ENCODE assay signal across 17 cellular contexts in genomic region chr1:221693087-221693486, GRCh38. TPM values are rescaled to one million over a fixed set of nuclear protein-coding genes. Genes with fewer than 3 reads are reported as not detected.
DNase-seq lines count a peak whose midpoint lies in the region; ATAC-seq and TF ChIP-seq lines count a peak whose summit lies in the region.
"Had no signal": no experiment of that assay in that cellular context is flagged by ENCODE, and none has a peak within 500 bp of the region (broad histone marks: within the 10 kb centered on the region; RNA-seq: fewer than 3 reads in every experiment).

No MANE protein-coding gene starts in this region.

- H3K4me1 Mint-ChIP-seq in MCF 10A (ENCODE audit: insufficient read depth, unreplicated experiment) (peaks cover 7% of the 10 kb centered on the region), endodermal cell (peaks cover 4% of the 10 kb centered on the region)
- H3K4me1 Mint-ChIP-seq: memory B cell had no signal

- H3K79me2 ChIP-seq in Karpas-422 (ENCODE audit: low read length): no peaks in the 10 kb centered on the region

- H3K9ac ChIP-seq in Karpas-422 (ENCODE audit: low read length) (no peak overlapping the region), endodermal cell (ENCODE audit: extremely low read depth, low read length, poor library complexity, severe bottlenecking) (no peak overlapping the region)

- H3K27ac ChIP-seq in breast epithelium (no peak overlapping the region), Karpas-422 (ENCODE audit: low read length) (no peak overlapping the region), endodermal cell (ENCODE audit: low read depth, low read length) (no peak overlapping the region), heart right ventricle (no peak overlapping the region)
- H3K27ac ChIP-seq: thoracic aorta had no signal

- no peaks in the 10 kb centered on the region for H3K27me3 Mint-ChIP-seq in MCF 10A (ENCODE audit: insufficient read depth, unreplicated experiment)
- H3K27me3 Mint-ChIP-seq in endodermal cell (ENCODE audit: insufficient read depth): no peaks in the 10 kb centered on the region
- H3K27me3 Mint-ChIP-seq: activated naive CD8-positive, alpha-beta T cell treated with anti-CD3 and anti-CD28 coated beads, Interleukin-2, amount 10 ng/mL, durations not matched to agents 7 days and 5 days; activated T-cell treated with anti-CD3 and anti-CD28 coated beads, Interleukin-2, amount 50 U/mL, for 24 hours; memory B cell had no signal

- H3K4me1 ChIP-seq in breast epithelium (no peaks in the 10 kb centered on the region), Karpas-422 (ENCODE audit: low read length) (no peaks in the 10 kb centered on the region), endodermal cell (ENCODE audit: control insufficient read depth, insufficient read depth, low read length) (no peaks in the 10 kb centered on the region), heart right ventricle (peaks cover 0 to 12% (median 0%) of the 10 kb centered on the region in 9 donors)

- H3K36me3 ChIP-seq in breast epithelium: no peaks in the 10 kb centered on the region
- H3K36me3 ChIP-seq in Karpas-422 (ENCODE audit: insufficient read depth, low read length): no peaks in the 10 kb centered on the region
- peaks cover 5% of the 10 kb centered on the region for H3K36me3 ChIP-seq in endodermal cell (ENCODE audit: control insufficient read depth, insufficient read depth, low read length)
- H3K36me3 ChIP-seq in heart right ventricle: no peaks in the 10 kb centered on the region
- H3K36me3 ChIP-seq: thoracic aorta had no signal

- H3K36me3 Mint-ChIP-seq in MCF 10A (ENCODE audit: insufficient read depth, unreplicated experiment) (peaks cover 5% of the 10 kb centered on the region), endodermal cell (ENCODE audit: low read depth) (no peaks in the 10 kb centered on the region)
- H3K36me3 Mint-ChIP-seq: memory B cell had no signal

- H3K27me3 ChIP-seq in breast epithelium (no peaks in the 10 kb centered on the region), Karpas-422 (ENCODE audit: low read length) (no peaks in the 10 kb centered on the region), endodermal cell (ENCODE audit: control insufficient read depth, insufficient read depth, low read length, poor library complexity, severe bottlenecking) (no peaks in the 10 kb centered on the region), heart right ventricle (no peaks in the 10 kb centered on the region)

- no peak overlapping the region for H3K4me2 ChIP-seq in Karpas-422 (ENCODE audit: low read depth, low read length, poor library complexity, severe bottlenecking)

- intact Hi-C loops in MCF 10A (cut with micrococcal nuclease): no loop called here
- intact Hi-C loops in breast epithelium (cut with DNase I; ENCODE audit: low total_unique reads): no loop called here
- intact Hi-C loops in heart right ventricle (cut with DNase I): no loop called here

- no TSS peak for BruUV-seq in MCF 10A (replicated peaks; lab: Mats Ljungman, UMichigan)

- H3K4me3 Mint-ChIP-seq in MCF 10A (ENCODE audit: unreplicated experiment) (no peak overlapping the region), endodermal cell (no peak overlapping the region)
- H3K4me3 Mint-ChIP-seq: activated naive CD8-positive, alpha-beta T cell treated with anti-CD3 and anti-CD28 coated beads, Interleukin-2, amount 10 ng/mL, durations not matched to agents 7 days and 5 days; activated T-cell treated with anti-CD3 and anti-CD28 coated beads, Interleukin-2, amount 50 U/mL, for 24 hours; immature natural killer cell; memory B cell had no signal

- H4K20me1 ChIP-seq in Karpas-422 (ENCODE audit: insufficient read depth, low read depth, low read length): no peaks in the 10 kb centered on the region

- H3K9me3 ChIP-seq in breast epithelium (peaks cover 0 to 12% of the 10 kb centered on the region in 2 donors), Karpas-422 (ENCODE audit: low read length) (no peaks in the 10 kb centered on the region), endodermal cell (ENCODE audit: control insufficient read depth, low read length) (peaks cover 17% of the 10 kb centered on the region), heart right ventricle (peaks cover 0 to 12% (median 0%) of the 10 kb centered on the region in 11 donors)
- H3K9me3 ChIP-seq: thoracic aorta had no signal

- no peak overlapping the region for H2AFZ ChIP-seq in Karpas-422 (ENCODE audit: low read length)

- POLR2A ChIA-PET in MCF 10A (lab: Yijun Ruan, JAX): interaction anchor here (1.6 kb wide), 1 partner anchor 10 kb away, joined by 7 read pairs; no protein-coding TSS in a partner anchor

- DNase-seq in MCF 10A (ENCODE audit: unreplicated experiment): no peak
- DNase-seq in breast epithelium (ENCODE audit: low spot score in 2 of 2): no peak
- peak; percentile 70 for DNase-seq in Karpas-422
- DNase-seq in endodermal cell: no peak
- no peak for DNase-seq in heart right ventricle
- no peak for DNase-seq in NCI-H526 treated with DMSO at 0.1 percent for 48 hours (lab: John Stamatoyannopoulos, UW)
- DNase-seq: activated CD4-positive, alpha-beta T cell treated with anti-CD3 and anti-CD28 coated beads for 4 hours; activated naive CD8-positive, alpha-beta T cell treated with anti-CD3 and anti-CD28 coated beads, Interleukin-2, amount 10 ng/mL, durations not matched to agents 7 days and 5 days; activated T-cell treated with anti-CD3 and anti-CD28 coated beads, Interleukin-2, amount 50 U/mL, for 24 hours; DMS153; immature natural killer cell; NCI-H2081; stimulated activated CD4-positive, alpha-beta T cell treated with anti-CD3 and anti-CD28 coated beads, Interleukin-1b, Interleukin-23, amount 100 ng/mL, for 48 hours had no signal

- H3K9me3 Mint-ChIP-seq in MCF 10A (ENCODE audit: unreplicated experiment) (no peaks in the 10 kb centered on the region), endodermal cell (no peaks in the 10 kb centered on the region)
- H3K9me3 Mint-ChIP-seq: immature natural killer cell, memory B cell had no signal

- H3K4me3 ChIP-seq in breast epithelium: no peak overlapping the region
- H3K4me3 ChIP-seq in Karpas-422 (ENCODE audit: low read length): no peak overlapping the region
- H3K4me3 ChIP-seq in endodermal cell (ENCODE audit: low read length): peak overlapping the region; percentile 44
- no peak overlapping the region for H3K4me3 ChIP-seq in heart right ventricle
- H3K4me3 ChIP-seq: thoracic aorta had no signal

- H3K9me2 ChIP-seq in Karpas-422 (replicated peaks; ENCODE audit: insufficient read depth, low read length): no peaks in the 10 kb centered on the region

- CTCF ChIA-PET in MCF 10A (lab: Yijun Ruan, JAX): interaction anchor here (1.0 to 1.5 kb wide), 2 partner anchors 13 to 49 kb away, joined by 3 read pairs; partner anchors contain the start of gene DUSP10

- TF ChIP-seq CTCF in MCF 10A (IDR thresholded peaks at IDR 0.05; ENCODE audit: unreplicated experiment) (peak; percentile 9), breast epithelium (IDR thresholded peaks at IDR 0.05) (no peak), endodermal cell (conservative IDR thresholded peaks at IDR 0.05) (peak; percentile 55), heart right ventricle (IDR thresholded peaks at IDR 0.05) (no peak)

- ATAC-seq in GM19035 (IDR thresholded peaks at IDR 0.05; ENCODE audit: unreplicated experiment) (no peak), GM18502 (IDR thresholded peaks at IDR 0.05; ENCODE audit: poor library complexity, unreplicated experiment) (no peak), heart right ventricle (no peak)

- 89 to 100% methylated on average over 1 to 2 of the region's 2 CpGs for WGBS in endodermal cell (ENCODE audit: insufficient coverage in 1 of 2, insufficient read length in 1 of 2), 2 experiments
- 84 to 89% methylated on average over 2 of the region's 2 CpGs for WGBS in heart right ventricle, 2 donors

- no peak overlapping the region for H3K27ac Mint-ChIP-seq in MCF 10A (ENCODE audit: low read depth, unreplicated experiment)
- no peak overlapping the region for H3K27ac Mint-ChIP-seq in endodermal cell
- H3K27ac Mint-ChIP-seq: activated naive CD8-positive, alpha-beta T cell treated with anti-CD3 and anti-CD28 coated beads, Interleukin-2, amount 10 ng/mL, durations not matched to agents 7 days and 5 days; activated T-cell treated with anti-CD3 and anti-CD28 coated beads, Interleukin-2, amount 50 U/mL, for 24 hours; immature natural killer cell; memory B cell had no signal

- TF ChIP-seq POLR2A in breast epithelium (IDR thresholded peaks at IDR 0.05): no peak

RNA-seq across cellular contexts. Expression of gene DUSP10, which starts 48.8 kb away (rescaled TPM):
- total RNA-seq in MCF 10A (2022) (15.9 and 22.0 TPM in 2 replicates), breast epithelium (10 to 100 TPM; 15.5 to 33.2 (median 28.2) TPM), endodermal cell (10 to 100 TPM in 1 of 2 donors, 1 to 10 TPM in 1; 6.5 to 11.7 TPM), heart right ventricle (1 to 10 TPM; 1.8 to 9.7 (median 4.0) TPM)
- total RNA-seq in Karpas-422 (2014; rRNA removed; shearing (Covaris generic); ENCODE audit: low replicate concordance): 1.1 and 3.5 TPM in 2 replicates
- polyA plus RNA-seq in endodermal cell (2013, experiment 1 of 2): 4.7 TPM
- 4.2 TPM for polyA plus RNA-seq in endodermal cell (2013, experiment 2 of 2)
- polyA plus RNA-seq in heart right ventricle: 1 to 10 TPM; 2.8 to 3.6 TPM

Comparison
In these comparisons a context has a peak if more than half of its experiments do, and no peak if none do; other contexts are left out.
1. CTCF ChIP-seq: peak in MCF 10A (single experiment) and endodermal cell (single experiment); none in breast epithelium (0 of 3) and heart right ventricle (0 of 9).